Comparison of ENCODE assay signal across 34 cellular contexts in the genomic region with DNA sequence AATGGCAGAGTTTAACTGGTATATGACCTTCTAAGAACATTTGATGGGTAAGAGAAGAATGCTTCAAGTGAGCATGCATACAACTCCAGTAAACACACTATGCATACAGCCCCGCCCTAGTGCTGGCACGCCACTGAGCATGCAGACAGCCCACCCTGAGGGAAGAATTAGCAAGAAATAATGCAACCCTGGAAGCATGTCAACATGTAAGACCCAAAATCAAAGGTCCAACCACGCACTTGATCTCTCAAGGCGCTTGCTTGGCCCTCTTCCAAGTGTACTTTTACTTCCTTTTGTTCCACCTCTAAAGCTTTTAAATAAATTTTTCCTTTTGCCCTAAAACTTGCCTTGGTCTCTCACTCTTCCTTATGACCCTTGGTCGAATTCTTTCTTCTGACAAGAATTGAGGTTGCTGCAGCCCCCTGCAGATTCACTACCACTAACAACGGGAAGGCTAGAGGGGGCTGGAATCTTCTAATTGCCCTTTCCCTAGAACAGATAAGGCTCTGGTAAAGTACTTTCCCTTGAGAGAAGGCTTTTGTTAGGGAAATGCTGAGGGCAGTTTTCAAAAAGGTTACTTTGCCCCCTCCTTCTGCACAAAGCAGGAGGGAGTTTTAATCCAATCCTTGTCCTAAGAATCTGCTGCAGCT. TPM values are rescaled to one million over a fixed set of nuclear protein-coding genes. Genes with fewer than 3 reads are reported as not detected.
A peak's percentile ranks its signal among the peaks of the same experiment; 100 is the strongest.
DNase-seq lines count a peak whose midpoint lies in the region; ATAC-seq and TF ChIP-seq lines count a peak whose summit lies in the region.
"Had no signal": no experiment of that assay in that cellular context is flagged by ENCODE, and none has a peak within 500 bp of the region (broad histone marks: within the 10 kb centered on the region; RNA-seq: fewer than 3 reads in every experiment).

No MANE protein-coding gene starts in this region.

- POLR2A ChIA-PET in HEK293 (lab: Yijun Ruan, JAX), result no interaction called here

- H4K8ac ChIP-seq in neuronal stem cell (ENCODE audit: low read depth, low read length), result no peak overlapping the region

- H3K9ac ChIP-seq in NT2/D1 (ENCODE audit: insufficient read length, low read depth) (no peak overlapping the region), neuronal stem cell (ENCODE audit: low read depth, low read length, poor library complexity) (no peak overlapping the region)

- H3K9me3 Mint-ChIP-seq in glutamatergic neuron (ENCODE audit: unreplicated experiment), result peaks cover 8% of the 10 kb centered on the region
- H3K9me3 Mint-ChIP-seq: activated T-cell treated with anti-CD3 and anti-CD28 coated beads, Interleukin-2, amount 50 U/mL, for 24 hours; central memory CD8-positive, alpha-beta T cell had no signal

- peaks cover 35% of the 10 kb centered on the region for H3K4me1 Mint-ChIP-seq in glutamatergic neuron (ENCODE audit: low read depth, unreplicated experiment)

- no peaks in the 10 kb centered on the region for H3K36me3 Mint-ChIP-seq in glutamatergic neuron (ENCODE audit: unreplicated experiment)

- CTCF ChIA-PET in HEK293 (lab: Yijun Ruan, JAX), result no interaction called here

- intact Hi-C loops in dorsolateral prefrontal cortex (cut with DNase I), result loop anchor here (5.0 to 10.0 kb wide), 3 partner anchors 76 to 91 kb away; a partner anchor contains a TSS

- no peak overlapping the region for H3K14ac ChIP-seq in neuronal stem cell (ENCODE audit: low read length)

- no peaks in the 10 kb centered on the region for H3K79me1 ChIP-seq in neuronal stem cell (ENCODE audit: low read depth, low read length)

- H3K4me3 Mint-ChIP-seq in glutamatergic neuron (ENCODE audit: unreplicated experiment), result peak overlapping the region; percentile 74
- H3K4me3 Mint-ChIP-seq: activated CD4-positive, alpha-beta T cell treated with anti-CD3 and anti-CD28 coated beads, Interleukin-2, amount 10 ng/mL, durations not matched to agents 24 days and 14 days; activated T-cell treated with anti-CD3 and anti-CD28 coated beads, Interleukin-2, amount 50 U/mL, for 24 hours; central memory CD8-positive, alpha-beta T cell; stimulated activated naive B cell treated with anti-CD40 and anti-IgM and Interleukin-4, amounts not matched to agents 10 μg/mL and 1 μg/mL and 100 μg/mL, for 72 hours; T-helper 17 cell had no signal

- no peak overlapping the region for H3K4ac ChIP-seq in neuronal stem cell (ENCODE audit: low read length)

- H2BK15ac ChIP-seq in neuronal stem cell (ENCODE audit: low read length), result no peak overlapping the region

- H3K27me3 ChIP-seq in NT2/D1 (ENCODE audit: insufficient read depth, insufficient read length), result no peaks in the 10 kb centered on the region
- no peaks in the 10 kb centered on the region for H3K27me3 ChIP-seq in neuronal stem cell (ENCODE audit: control insufficient read depth in 3 of 3, insufficient read depth in 3 of 3, low read depth in 1 of 3, low read length in 3 of 3)
- no peaks in the 10 kb centered on the region for H3K27me3 ChIP-seq in dorsolateral prefrontal cortex
- H3K27me3 ChIP-seq: suprapubic skin had no signal

- peak overlapping the region; percentile 27 for H3K4me2 ChIP-seq in neuronal stem cell (ENCODE audit: insufficient read depth, low read length, poor library complexity, severe bottlenecking)

- no peak overlapping the region for H2AK5ac ChIP-seq in neuronal stem cell (ENCODE audit: low read depth, low read length)

- H3K27ac ChIP-seq in HEK293 (ENCODE audit: extremely low read depth, low read depth, low read length) (no peak overlapping the region), neuronal stem cell (replicated peaks; ENCODE audit: low read length) (peak overlapping the region; percentile 74), dorsolateral prefrontal cortex (no peak overlapping the region)
- H3K27ac ChIP-seq: epithelial cell of prostate, neutrophil, prostate gland, suprapubic skin had no signal

- H3K9me3 ChIP-seq in HEK293 (ENCODE audit: control insufficient read depth, insufficient read depth, low read depth, low read length) (no peaks in the 10 kb centered on the region), NT2/D1 (ENCODE audit: insufficient read depth, low read length) (peaks cover 12% of the 10 kb centered on the region; the same call in 1 of the 2 replicates), neuronal stem cell (replicated peaks in 1 of 2; ENCODE audit: control insufficient read depth in 2 of 2, insufficient read depth in 1 of 2, low read depth in 1 of 2, low read length in 2 of 2) (peaks cover 0 to 3% of the 10 kb centered on the region in 2 donors)
- H3K9me3 ChIP-seq: Caco-2, neutrophil, prostate gland, suprapubic skin had no signal

- H3K27me3 Mint-ChIP-seq in glutamatergic neuron (ENCODE audit: unreplicated experiment), result peaks cover 11% of the 10 kb centered on the region
- H3K27me3 Mint-ChIP-seq: activated CD4-positive, alpha-beta T cell treated with anti-CD3 and anti-CD28 coated beads, Interleukin-2, amount 10 ng/mL, durations not matched to agents 24 days and 14 days; activated T-cell treated with anti-CD3 and anti-CD28 coated beads, Interleukin-2, amount 50 U/mL, for 24 hours; central memory CD8-positive, alpha-beta T cell; stimulated activated naive B cell treated with anti-CD40 and anti-IgM and Interleukin-4, amounts not matched to agents 10 μg/mL and 1 μg/mL and 100 μg/mL, for 72 hours; T-helper 17 cell had no signal

- H3K4me1 ChIP-seq in HEK293 (ENCODE audit: control insufficient read depth, insufficient read depth, low read length) (peaks cover 5% of the 10 kb centered on the region), NT2/D1 (ENCODE audit: insufficient read depth, insufficient read length) (peaks cover 2% of the 10 kb centered on the region), neuronal stem cell (ENCODE audit: control insufficient read depth in 2 of 2, insufficient read depth in 1 of 2, low read depth in 1 of 2, low read length in 2 of 2) (peaks cover 12 to 14% of the 10 kb centered on the region in 2 donors)
- H3K4me1 ChIP-seq: prostate gland had no signal

- no peak overlapping the region for H3K18ac ChIP-seq in neuronal stem cell (ENCODE audit: low read length)

- peak; percentile 87 for DNase-seq in NT2/D1 (ENCODE audit: low read depth, low spot score)
- DNase-seq in glutamatergic neuron, result no peak
- peak; percentile 36 for DNase-seq in neuronal stem cell (ENCODE audit: low spot score)
- no peak for DNase-seq in dorsolateral prefrontal cortex
- DNase-seq in hippocampal formation (lab: John Stamatoyannopoulos, UW), result no peak
- DNase-seq: activated CD4-positive, alpha-beta T cell treated with anti-CD3 and anti-CD28 coated beads, Interleukin-2, amount 10 ng/mL, durations not matched to agents 24 days and 14 days; activated gamma-delta T cell; activated T-cell treated with anti-CD3 and anti-CD28 coated beads, Interleukin-2, amount 50 U/mL, for 24 hours; C1 segment of cervical spinal cord; Caco-2; DND-41; KBM-7; mesenchymal stem cell; MM.1S; NCI-H1417 treated with DMSO at 0.1 percent for 48 hours; NCI-H2081; NCI-H446 treated with DMSO at 0.1 percent for 48 hours; NCI-H82; stimulated activated naive B cell treated with anti-CD40 and anti-IgM and Interleukin-4, amounts not matched to agents 10 μg/mL and 1 μg/mL and 100 μg/mL, for 72 hours; T-helper 17 cell had no signal

- peaks cover 3 to 5% of the 10 kb centered on the region in 2 experiments; a peak in 1 of 3 replicates for H3K36me3 ChIP-seq in HEK293 (ENCODE audit: control insufficient read depth in 2 of 2, insufficient read depth in 1 of 2, low read length in 2 of 2)
- no peaks in the 10 kb centered on the region for H3K36me3 ChIP-seq in NT2/D1 (ENCODE audit: insufficient read depth, insufficient read length, low read length)
- H3K36me3 ChIP-seq in neuronal stem cell (replicated peaks in 1 of 2; ENCODE audit: control insufficient read depth in 2 of 2, insufficient read depth in 2 of 2, low read length in 2 of 2), result no peaks in the 10 kb centered on the region
- H3K36me3 ChIP-seq: neutrophil, prostate gland, suprapubic skin had no signal

- no peak overlapping the region for H2AFZ ChIP-seq in neuronal stem cell (ENCODE audit: low read length)

- no peak overlapping the region for H2BK120ac ChIP-seq in neuronal stem cell (ENCODE audit: low read depth, low read length)

- WGBS in neuronal stem cell (ENCODE audit: extremely low coverage in 2 of 2, insufficient read length in 2 of 2, insufficient replicate concordance in 1 of 2), 2 donors, result no CpG with 5 or more reads among the region's 6 CpGs

- H3K4me3 ChIP-seq in HEK293 (ENCODE audit: low read depth, low read length), result no peak overlapping the region
- H3K4me3 ChIP-seq in NT2/D1 (ENCODE audit: insufficient read length, low read depth), result no peak overlapping the region
- H3K4me3 ChIP-seq in neuronal stem cell (ENCODE audit: low read length in 2 of 2), result no peak overlapping the region
- no peak overlapping the region for H3K4me3 ChIP-seq in dorsolateral prefrontal cortex
- H3K4me3 ChIP-seq: prostate gland, suprapubic skin had no signal

- H3K23ac ChIP-seq in neuronal stem cell (ENCODE audit: low read depth, low read length, poor library complexity), result no peak overlapping the region

- H4K91ac ChIP-seq in neuronal stem cell (ENCODE audit: low read depth, low read length, poor library complexity), result no peak overlapping the region

- H2BK12ac ChIP-seq in neuronal stem cell (ENCODE audit: low read length), result no peak overlapping the region

- H3K27ac Mint-ChIP-seq in glutamatergic neuron (ENCODE audit: unreplicated experiment), result peak overlapping the region; percentile 86
- H3K27ac Mint-ChIP-seq: activated CD4-positive, alpha-beta T cell treated with anti-CD3 and anti-CD28 coated beads, Interleukin-2, amount 10 ng/mL, durations not matched to agents 24 days and 14 days; activated T-cell treated with anti-CD3 and anti-CD28 coated beads, Interleukin-2, amount 50 U/mL, for 24 hours; stimulated activated naive B cell treated with anti-CD40 and anti-IgM and Interleukin-4, amounts not matched to agents 10 μg/mL and 1 μg/mL and 100 μg/mL, for 72 hours; T-helper 17 cell had no signal

- no peak for TF ChIP-seq CTCF in HEK293 (tag by site-specific recombination; IDR thresholded peaks at IDR 0.05)
- no peak for TF ChIP-seq CTCF in glutamatergic neuron (IDR thresholded peaks at IDR 0.05; ENCODE audit: partially characterized antibody, unreplicated experiment)
- TF ChIP-seq CTCF in dorsolateral prefrontal cortex (IDR thresholded peaks at IDR 0.05 in 54 of 56, conservative IDR thresholded peaks at IDR 0.05 in 2 of 56; ENCODE audit: low read depth in 1 of 56, partially characterized antibody in 56 of 56), result no peak

- no peak overlapping the region for H2BK5ac ChIP-seq in neuronal stem cell (ENCODE audit: low read length)

- no peak for ATAC-seq in HG03457 (IDR thresholded peaks at IDR 0.05; ENCODE audit: unreplicated experiment)
- ATAC-seq: left lobe of liver; sciatic nerve; SK-N-SH treated with all-trans-retinoic acid at 6 μM for 48 hours; stimulated activated naive B cell treated with anti-CD40 and anti-IgM and Interleukin-4, amounts not matched to agents 10 μg/mL and 1 μg/mL and 100 μg/mL, for 72 hours; T-helper 17 cell had no signal

RNA-seq across cellular contexts. Expression of a gene that starts 3.4 kb away (rescaled TPM):
- total RNA-seq in glutamatergic neuron (ENCODE audit: unreplicated experiment) (15.9 TPM), dorsolateral prefrontal cortex (1 to 10 TPM; 1.5 to 9.2 (median 4.9) TPM)
- polyA plus RNA-seq in neuronal stem cell (2013, experiment 1 of 2), result 1.5 TPM
- polyA plus RNA-seq in neuronal stem cell (2013, experiment 2 of 2), result 1.2 TPM

RNA-seq across cellular contexts. Expression of a gene that starts 30.3 kb away (rescaled TPM):
- total RNA-seq in glutamatergic neuron (ENCODE audit: unreplicated experiment), result 2.4 TPM
- polyA plus RNA-seq in neuronal stem cell (2013, experiment 1 of 2), result 0.11 TPM
- 0.11 TPM for polyA plus RNA-seq in neuronal stem cell (2013, experiment 2 of 2)
- total RNA-seq in dorsolateral prefrontal cortex, result 1 to 10 TPM in 97 of 120 experiments, under 1 TPM in 23; 0.47 to 4.7 (median 1.5) TPM

RNA-seq across cellular contexts. Expression of a gene that starts 34.4 kb away (rescaled TPM):
- total RNA-seq in glutamatergic neuron (ENCODE audit: unreplicated experiment) (not detected), dorsolateral prefrontal cortex (not detected)
- polyA plus RNA-seq in neuronal stem cell (2013, experiment 1 of 2), result not detected
- polyA plus RNA-seq in neuronal stem cell (2013, experiment 2 of 2), result not detected
- total RNA-seq: activated CD4-positive, alpha-beta T cell treated with anti-CD3 and anti-CD28 coated beads, Interleukin-2, amount 10 ng/mL, durations not matched to agents 24 days and 14 days; astrocyte; Caco-2; dermis microvascular lymphatic vessel endothelial cell; left lobe of liver; OCI-LY7; prostate gland; sciatic nerve; suprapubic skin; T-helper 17 cell; ureter had no signal

Comparison
In these comparisons a context has a peak if more than half of its experiments do, and no peak if none do; other contexts are left out.
1. DNase-seq: peak in NT2/D1 (single experiment) and neuronal stem cell (single experiment); none in glutamatergic neuron (single experiment), dorsolateral prefrontal cortex (0 of 10) and hippocampal formation (0 of 2).